In genomic region chr14:74582910-74583581, GRCh38 we compare ENCODE assay signal across 13 cellular contexts. TPM values are rescaled to one million over a fixed set of nuclear protein-coding genes. Genes with fewer than 3 reads are reported as not detected.
DNase-seq lines count a peak whose midpoint lies in the region; ATAC-seq and TF ChIP-seq lines count a peak whose summit lies in the region.
"Had no signal": no experiment of that assay in that cellular context is flagged by ENCODE, and none has a peak within 500 bp of the region (broad histone marks: within the 10 kb centered on the region; RNA-seq: fewer than 3 reads in every experiment).

No MANE protein-coding gene starts in this region.

- no peak overlapping the region for H2AFZ ChIP-seq in trophoblast cell (ENCODE audit: insufficient read depth, low read length, poor library complexity)

- peaks cover 11% of the 10 kb centered on the region for H3K36me3 ChIP-seq in adipocyte (ENCODE audit: control insufficient read depth, insufficient read depth, low read length, severe bottlenecking)
- no peaks in the 10 kb centered on the region for H3K36me3 ChIP-seq in trophoblast cell (ENCODE audit: control insufficient read depth in 1 of 2, insufficient read depth in 2 of 2, low read length in 2 of 2)
- H3K36me3 ChIP-seq: neutrophil had no signal

- no peak overlapping the region for H3K23ac ChIP-seq in trophoblast cell (ENCODE audit: low read length)

- H3K14ac ChIP-seq in trophoblast cell (ENCODE audit: low read length): no peak overlapping the region

- no peak overlapping the region for H3K18ac ChIP-seq in trophoblast cell (ENCODE audit: low read length)

- no peak overlapping the region for H2AK5ac ChIP-seq in trophoblast cell (ENCODE audit: low read length)

- no peak overlapping the region for H3K27ac ChIP-seq in trophoblast cell (ENCODE audit: low read depth, low read length)
- H3K27ac ChIP-seq: neutrophil had no signal

- H3K79me1 ChIP-seq in trophoblast cell (ENCODE audit: low read length): no peaks in the 10 kb centered on the region

- H4K91ac ChIP-seq in trophoblast cell (ENCODE audit: low read depth, low read length): no peak overlapping the region

- ATAC-seq in GM19395 (IDR thresholded peaks at IDR 0.05; ENCODE audit: unreplicated experiment) (no peak), GM21723 (IDR thresholded peaks at IDR 0.05; ENCODE audit: unreplicated experiment) (no peak)

- H2BK5ac ChIP-seq in trophoblast cell (ENCODE audit: low read depth, low read length, poor library complexity): no peak overlapping the region

- H3K4me2 ChIP-seq in trophoblast cell (ENCODE audit: low read length): no peak overlapping the region

- H3K9ac ChIP-seq in adipocyte (ENCODE audit: low read length) (no peak overlapping the region), trophoblast cell (ENCODE audit: low read length) (no peak overlapping the region)

- H3K27me3 ChIP-seq in adipocyte (replicated peaks; ENCODE audit: control insufficient read depth, insufficient read depth, low read length): no peaks in the 10 kb centered on the region
- H3K27me3 ChIP-seq in trophoblast cell (ENCODE audit: insufficient read depth, low read length): no peaks in the 10 kb centered on the region
- H3K27me3 ChIP-seq: neutrophil had no signal

- H3K4me1 ChIP-seq in adipocyte (ENCODE audit: control insufficient read depth, insufficient read depth, low read length): peaks cover 45% of the 10 kb centered on the region
- peaks cover 18 to 19% of the 10 kb centered on the region in 2 experiments for H3K4me1 ChIP-seq in trophoblast cell (ENCODE audit: control insufficient read depth in 1 of 2, insufficient read depth in 2 of 2, low read length in 2 of 2)

- no peak overlapping the region for H4K8ac ChIP-seq in trophoblast cell (ENCODE audit: low read depth, low read length)

- no peak for TF ChIP-seq CTCF in AG10803 (conservative IDR thresholded peaks at IDR 0.05; ENCODE audit: low read length)
- no peak for TF ChIP-seq CTCF in foreskin fibroblast (IDR thresholded peaks at IDR 0.05; ENCODE audit: low read depth, low read length)

- DNase-seq in AG10803 (ENCODE audit: low read depth): peak; percentile 69
- DNase-seq in adipocyte (ENCODE audit: low read depth): peak; percentile 70
- DNase-seq in foreskin fibroblast: peak; percentile 66 to 86
- peak; percentile 59 to 68 for DNase-seq in trophoblast cell
- DNase-seq in NCI-H2196 treated with DMSO at 0.1 percent for 48 hours (lab: John Stamatoyannopoulos, UW; ENCODE audit: unreplicated experiment): no peak
- no peak for DNase-seq in NCI-H187 (lab: John Stamatoyannopoulos, UW)
- DNase-seq: activated CD4-positive, alpha-beta T cell treated with anti-CD3 and anti-CD28 coated beads, Interleukin-2, amount 50 U/mL, for 4 hours; islet precursor cell; NCI-H774; T-helper 1 cell had no signal

- H2BK120ac ChIP-seq in trophoblast cell (ENCODE audit: insufficient read depth, low read length, poor library complexity): no peak overlapping the region

- no peak overlapping the region for H3K4me3 ChIP-seq in AG10803 (ENCODE audit: low read length)
- H3K4me3 ChIP-seq in adipocyte (ENCODE audit: low read length): no peak overlapping the region
- H3K4me3 ChIP-seq in foreskin fibroblast (ENCODE audit: low read depth in 1 of 2, low read length in 2 of 2): no peak overlapping the region
- no peak overlapping the region for H3K4me3 ChIP-seq in trophoblast cell (ENCODE audit: low read depth, low read length)

- no peak overlapping the region for H2BK12ac ChIP-seq in trophoblast cell (ENCODE audit: low read length)

- no peak overlapping the region for H4K12ac ChIP-seq in trophoblast cell (ENCODE audit: low read depth, low read length)

- H3K9me3 ChIP-seq in adipocyte (ENCODE audit: control insufficient read depth, low read length): no peaks in the 10 kb centered on the region
- H3K9me3 ChIP-seq in trophoblast cell (ENCODE audit: insufficient read depth, low read depth, low read length): no peaks in the 10 kb centered on the region
- H3K9me3 ChIP-seq: neutrophil had no signal

- no CpG with 5 or more reads among the region's 1 CpG for WGBS in trophoblast cell (ENCODE audit: extremely low coverage, insufficient coverage, insufficient read length)

- H3K4ac ChIP-seq in trophoblast cell (ENCODE audit: low read depth, low read length): no peak overlapping the region

- no peaks in the 10 kb centered on the region for H3K79me2 ChIP-seq in trophoblast cell (ENCODE audit: control insufficient read depth, insufficient read depth, low read length, poor library complexity)

RNA-seq across cellular contexts. Expression of gene LTBP2, which starts 29.0 kb away (rescaled TPM):
- 3.7 and 4.1 TPM in 2 replicates for polyA plus RNA-seq in trophoblast cell (2013)

Comparison
In these comparisons a context has a peak if more than half of its experiments do, and no peak if none do; other contexts are left out.
1. DNase-seq: peak in AG10803 (single experiment), adipocyte (single experiment), foreskin fibroblast (2 of 2) and trophoblast cell (2 of 2); none in NCI-H2196 treated with DMSO at 0.1 percent for 48 hours (single experiment) and NCI-H187 (0 of 2).